In genomic region chr10:109998513-109998912, GRCh38 we compare ENCODE assay signal across 1 cellular context.
TF ChIP-seq lines count a peak whose summit lies in the region.

No MANE protein-coding gene starts in this region.

TF ChIP-seq in GM12878, 131 proteins besides CTCF, POLR2A, EP300 and RAD21:
- TF ChIP-seq CHD1 (IDR thresholded peaks at IDR 0.05; ENCODE audit: low read depth, low read length) = no peak
- no peak for TF ChIP-seq BHLHE40 (IDR thresholded peaks at IDR 0.05; ENCODE audit: borderline replicate concordance in 1 of 2, low read depth in 2 of 2, low read length in 1 of 2)
- 0 out of 2 replicates have a peak, but pooled peaks have one; percentile 8 for TF ChIP-seq NR2C1 (IDR thresholded peaks at IDR 0.05)
TF ChIP-seq in GM12878: peak in this region for 1.
